ENCODE assay signal across 8 cellular contexts in the genomic region with DNA sequence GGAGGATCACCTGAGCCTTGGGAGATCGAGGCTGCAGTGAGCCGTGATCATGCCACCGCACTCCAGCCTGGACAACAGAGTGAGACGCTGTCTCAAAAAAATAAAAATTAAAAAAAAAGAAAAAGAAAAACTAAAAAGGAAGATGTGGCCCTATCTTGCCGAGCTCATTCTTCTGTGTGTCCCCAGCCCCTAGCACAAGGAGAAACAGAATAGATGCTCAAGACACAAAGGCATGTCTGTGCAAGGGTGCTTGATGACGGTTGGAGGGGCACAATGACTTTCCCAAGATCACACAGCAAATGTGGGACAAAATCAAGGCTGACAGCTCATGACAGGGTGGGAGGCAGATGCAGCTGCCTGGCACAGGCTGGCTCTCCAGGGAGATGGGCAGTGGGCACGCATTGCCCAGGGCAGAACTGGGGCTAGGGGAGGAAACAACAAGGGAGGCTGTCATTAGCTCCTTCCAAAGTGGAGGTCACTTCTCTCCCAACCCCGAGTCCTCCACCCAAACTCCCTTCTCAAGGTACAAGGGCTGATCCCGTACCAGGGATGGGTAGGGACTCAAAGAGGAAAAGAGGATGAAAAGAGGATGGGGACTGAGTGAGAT. TPM values are rescaled to one million over a fixed set of nuclear protein-coding genes. Genes with fewer than 3 reads are reported as not detected.
DNase-seq lines count a peak whose midpoint lies in the region; ATAC-seq and TF ChIP-seq lines count a peak whose summit lies in the region.

No MANE protein-coding gene starts in this region.

- no peak overlapping the region for H3T11ph ChIP-seq in H9 (ENCODE audit: low read length)

- H2BK120ac ChIP-seq in H9 (ENCODE audit: low read depth, low read length, poor library complexity, severe bottlenecking) = no peak overlapping the region

- no peak for ATAC-seq in activated CD8-positive, alpha-beta T cell treated with anti-CD3 and anti-CD28 coated beads for 36 hours
- ATAC-seq in right cardiac atrium (no peak), GM18868 (IDR thresholded peaks at IDR 0.05; ENCODE audit: unreplicated experiment) (no peak), mucosa of descending colon (no peak)

- no peak overlapping the region for H3K4ac ChIP-seq in H9 (ENCODE audit: low read depth, low read length)

- peaks cover 28% of the 10 kb centered on the region for H3K27me3 Mint-ChIP-seq in H9 (ENCODE audit: low read depth)
- no peaks in the 10 kb centered on the region for H3K27me3 Mint-ChIP-seq in activated CD8-positive, alpha-beta T cell treated with anti-CD3 and anti-CD28 coated beads for 36 hours

- DNase-seq in H9 = no peak
- no peak for DNase-seq in activated CD8-positive, alpha-beta T cell treated with anti-CD3 and anti-CD28 coated beads for 36 hours
- peak in 1 of 3 donors; percentile 63 for DNase-seq in right cardiac atrium
- no peak for DNase-seq in smooth muscle cell (lab: John Stamatoyannopoulos, UW; ENCODE audit: unreplicated experiment)
- DNase-seq in mucosa of descending colon = no peak
- DNase-seq in KG1 (lab: John Stamatoyannopoulos, UW) = no peak
- DNase-seq in activated CD8-positive, alpha-beta memory T cell treated with anti-CD3 and anti-CD28 coated beads, Interleukin-2, amount 50 U/mL, for 4 hours = no peak

- no peak overlapping the region for H3K14ac ChIP-seq in H9 (ENCODE audit: insufficient read depth, low read length)

- no peak overlapping the region for H4K5ac ChIP-seq in H9 (ENCODE audit: insufficient read length, low read depth, low read length)

- H3K9me3 ChIP-seq in H9 (ENCODE audit: control insufficient read depth, low read depth, low read length) (no peaks in the 10 kb centered on the region), right cardiac atrium (ENCODE audit: control insufficient read depth, low read length) (no peaks in the 10 kb centered on the region), smooth muscle cell (replicated peaks; ENCODE audit: low read depth) (no peaks in the 10 kb centered on the region), mucosa of descending colon (peaks cover 8% of the 10 kb centered on the region)

- CTCF ChIA-PET in activated CD8-positive, alpha-beta T cell treated with anti-CD3 and anti-CD28 coated beads for 36 hours (lab: Charles Lee) = interaction anchor here (1.0 to 3.6 kb wide), 7 partner anchors 13 to 299 kb away, joined by 3 to 24 read pairs (median 3); no protein-coding TSS in a partner anchor

- no peaks in the 10 kb centered on the region for H4K20me1 ChIP-seq in H9 (ENCODE audit: control insufficient read depth, insufficient read depth, insufficient read length)
- peaks cover 4% of the 10 kb centered on the region for H4K20me1 ChIP-seq in smooth muscle cell (ENCODE audit: low read depth)

- peaks cover 18% of the 10 kb centered on the region for H3K23me2 ChIP-seq in H9 (ENCODE audit: insufficient read length, low read depth, low read length, poor library complexity, severe bottlenecking)

- H2BK12ac ChIP-seq in H9 (ENCODE audit: insufficient read length, low read depth, low read length) = no peak overlapping the region

- peak overlapping the region; percentile 98 for H3K4me2 ChIP-seq in H9 (ENCODE audit: insufficient read depth, insufficient read length, low read length)
- peak overlapping the region; percentile 98 for H3K4me2 ChIP-seq in smooth muscle cell

- H3K4me1 Mint-ChIP-seq in H9 = peaks cover 15 to 23% of the 10 kb centered on the region in 2 experiments
- peaks cover 16% of the 10 kb centered on the region for H3K4me1 Mint-ChIP-seq in activated CD8-positive, alpha-beta T cell treated with anti-CD3 and anti-CD28 coated beads for 36 hours (ENCODE audit: low read depth)

- H3K4me3 ChIP-seq in right cardiac atrium (ENCODE audit: low read length) = peak overlapping the region; percentile 62
- H3K4me3 ChIP-seq in smooth muscle cell = peak overlapping the region; percentile 82
- no peak overlapping the region for H3K4me3 ChIP-seq in mucosa of descending colon

- peak overlapping the region; percentile 86 to 89 for H3K4me3 Mint-ChIP-seq in H9
- peak overlapping the region; percentile 79 for H3K4me3 Mint-ChIP-seq in activated CD8-positive, alpha-beta T cell treated with anti-CD3 and anti-CD28 coated beads for 36 hours

- peak overlapping the region in 2 of 3 experiments; percentile 91 to 96; a peak in 4 of 7 replicates for H3K27ac Mint-ChIP-seq in H9
- peak overlapping the region; percentile 3 for H3K27ac Mint-ChIP-seq in activated CD8-positive, alpha-beta T cell treated with anti-CD3 and anti-CD28 coated beads for 36 hours

- H3K27me3 ChIP-seq in H9 (ENCODE audit: insufficient read depth, low read length) (no peaks in the 10 kb centered on the region), right cardiac atrium (ENCODE audit: control insufficient read depth, insufficient read depth) (no peaks in the 10 kb centered on the region), smooth muscle cell (ENCODE audit: low read depth) (no peaks in the 10 kb centered on the region)

- H3K23ac ChIP-seq in H9 (ENCODE audit: insufficient read length, low read depth, low read length) = no peak overlapping the region

- H2BK5ac ChIP-seq in H9 (ENCODE audit: insufficient read length, low read length) = no peak overlapping the region

- no peak overlapping the region for H2AFZ ChIP-seq in H9 (ENCODE audit: low read length)
- H2AFZ ChIP-seq in smooth muscle cell (ENCODE audit: low read depth) = peak overlapping the region; percentile 77

- TF ChIP-seq CTCF in H9 (conservative IDR thresholded peaks at IDR 0.05) (no peak), smooth muscle cell (IDR thresholded peaks at IDR 0.05; ENCODE audit: borderline replicate concordance, insufficient read depth, poor library complexity, severe bottlenecking) (no peak), mucosa of descending colon (IDR thresholded peaks at IDR 0.05) (no peak)
- TF ChIP-seq CTCF in activated CD8-positive, alpha-beta T cell treated with anti-CD3 and anti-CD28 coated beads for 36 hours (IDR thresholded peaks at IDR 0.05) = no peak

- no peak overlapping the region for H3K18ac ChIP-seq in H9 (ENCODE audit: insufficient read length, low read depth, low read length)

- no peak overlapping the region for H2BK15ac ChIP-seq in H9 (ENCODE audit: low read depth, low read length)

- peaks cover 0 to 4% (median 3%) of the 10 kb centered on the region in 3 experiments; a peak in 6 of 7 replicates for H3K36me3 Mint-ChIP-seq in H9 (ENCODE audit: insufficient read depth in 1 of 3, low read depth in 3 of 3)
- peaks cover 11% of the 10 kb centered on the region for H3K36me3 Mint-ChIP-seq in activated CD8-positive, alpha-beta T cell treated with anti-CD3 and anti-CD28 coated beads for 36 hours (ENCODE audit: low read depth)

- no peaks in the 10 kb centered on the region for H3K36me3 ChIP-seq in smooth muscle cell (ENCODE audit: low read depth)
- no peaks in the 10 kb centered on the region for H3K36me3 ChIP-seq in mucosa of descending colon (ENCODE audit: low read depth)

- POLR2A ChIA-PET in activated CD8-positive, alpha-beta T cell treated with anti-CD3 and anti-CD28 coated beads for 36 hours (lab: Charles Lee) = interaction anchor here (0.7 to 1.6 kb wide), 2 partner anchors 22 to 118 kb away, joined by 4 read pairs; no protein-coding TSS in a partner anchor

- H3K56ac ChIP-seq in H9 (ENCODE audit: insufficient read length, low read depth, low read length) = no peak overlapping the region

- H3K4me1 ChIP-seq in H9 (ENCODE audit: insufficient read depth, low read length) (no peaks in the 10 kb centered on the region; the same call in 1 of the 2 replicates), right cardiac atrium (ENCODE audit: control insufficient read depth, insufficient read depth, low read length) (peaks cover 5% of the 10 kb centered on the region), smooth muscle cell (ENCODE audit: low read depth) (peaks cover 10% of the 10 kb centered on the region), mucosa of descending colon (ENCODE audit: low read depth) (peaks cover 5% of the 10 kb centered on the region)

- WGBS in H9 (ENCODE audit: extremely low coverage, insufficient read length, low lambda C conversion rate) = no CpG with 5 or more reads among the region's 9 CpGs
- 67% methylated on average over 9 of the region's 9 CpGs for WGBS in right cardiac atrium
- 67% methylated on average over 9 of the region's 9 CpGs for WGBS in smooth muscle cell (ENCODE audit: low lambda C conversion rate)

- H3K27ac ChIP-seq in H9 (ENCODE audit: insufficient read length, low read depth, low read length) = no peak overlapping the region
- no peak overlapping the region for H3K27ac ChIP-seq in right cardiac atrium (ENCODE audit: low read length)
- H3K27ac ChIP-seq in smooth muscle cell (ENCODE audit: low read depth) = peak overlapping the region; percentile 97

- H2AK5ac ChIP-seq in H9 (ENCODE audit: insufficient read length, low read length) = no peak overlapping the region

- no peak overlapping the region for H4K91ac ChIP-seq in H9 (ENCODE audit: insufficient read length, low read depth, low read length)

- no peak overlapping the region for H2BK20ac ChIP-seq in H9 (ENCODE audit: low read depth, low read length, poor library complexity, severe bottlenecking)

- peaks cover 8% of the 10 kb centered on the region for H3F3A ChIP-seq in smooth muscle cell (ENCODE audit: low read depth)

- no peak overlapping the region for H4K8ac ChIP-seq in H9 (replicated peaks; ENCODE audit: insufficient read length, low read depth, low read length)

- H3K9me3 Mint-ChIP-seq in H9 = no peaks in the 10 kb centered on the region; a peak in 1 of 5 replicates
- H3K9me3 Mint-ChIP-seq in activated CD8-positive, alpha-beta T cell treated with anti-CD3 and anti-CD28 coated beads for 36 hours = peaks cover 8% of the 10 kb centered on the region

- no peaks in the 10 kb centered on the region for H3K79me2 ChIP-seq in H9 (ENCODE audit: insufficient read depth, low read length)
- H3K79me2 ChIP-seq in smooth muscle cell (ENCODE audit: low read depth) = peaks cover 17% of the 10 kb centered on the region

- no peaks in the 10 kb centered on the region for H3K79me1 ChIP-seq in H9 (ENCODE audit: insufficient read depth, low read depth, low read length, poor library complexity, severe bottlenecking)

- intact Hi-C loops in activated CD8-positive, alpha-beta T cell treated with anti-CD3 and anti-CD28 coated beads for 36 hours (cut with micrococcal nuclease) = no loop called here
- intact Hi-C loops in right cardiac atrium (cut with DNase I) (no loop called here), mucosa of descending colon (cut with DNase I, micrococcal nuclease) (no loop called here)

- H3K9ac ChIP-seq in H9 (ENCODE audit: extremely low read depth, insufficient read length, low read length) (no peak overlapping the region), smooth muscle cell (ENCODE audit: low read depth) (peak overlapping the region; percentile 89)

RNA-seq across cellular contexts. Expression of a gene that starts 0.8 kb away (rescaled TPM):
- total RNA-seq in H9 (2021) (18.9 and 22.7 TPM in 2 replicates), right cardiac atrium (10 to 100 TPM; 24.5 to 30.9 (median 24.8) TPM), smooth muscle cell (31.5 and 50.1 TPM in 2 replicates), mucosa of descending colon (10 to 100 TPM in 2 of 3 donors, 1 to 10 TPM in 1; 8.7 to 21.1 (median 13.1) TPM)
- 1 to 10 TPM; 8.0 to 8.7 TPM for total RNA-seq in activated CD8-positive, alpha-beta T cell treated with anti-CD3 and anti-CD28 coated beads for 36 hours
- polyA plus RNA-seq in right cardiac atrium (26.6 TPM), smooth muscle cell (99.1 and 107 TPM in 2 replicates)

RNA-seq across cellular contexts. Expression of a gene that starts 20.8 kb away (rescaled TPM):
- total RNA-seq in H9 (2021) = 54.4 and 55.1 TPM in 2 replicates
- total RNA-seq in activated CD8-positive, alpha-beta T cell treated with anti-CD3 and anti-CD28 coated beads for 36 hours = 10 to 100 TPM; 12.8 to 13.0 TPM
- total RNA-seq in right cardiac atrium = 10 to 100 TPM in 3 of 4 donors, 1 to 10 TPM in 1; 7.4 to 13.7 (median 11.8) TPM
- 5.1 TPM for polyA plus RNA-seq in right cardiac atrium
- total RNA-seq in smooth muscle cell = 3.3 and 7.1 TPM in 2 replicates
- polyA plus RNA-seq in smooth muscle cell = 16.6 and 17.7 TPM in 2 replicates
- 10 to 100 TPM in 1 of 3 donors, 1 to 10 TPM in 2; 3.9 to 24.0 (median 4.5) TPM for total RNA-seq in mucosa of descending colon

RNA-seq across cellular contexts. Expression of a gene that starts 34.4 kb away (rescaled TPM):
- total RNA-seq in H9 (2021) (20.0 and 20.8 TPM in 2 replicates), right cardiac atrium (1 to 10 TPM in 1 of 4 donors, under 1 TPM in 3; 0.49 to 2.1 (median 0.66) TPM), smooth muscle cell (18.6 and 21.2 TPM in 2 replicates), mucosa of descending colon (1 to 10 TPM; 1.4 to 7.4 (median 3.4) TPM)
- total RNA-seq in activated CD8-positive, alpha-beta T cell treated with anti-CD3 and anti-CD28 coated beads for 36 hours = 10 to 100 TPM; 59.5 to 62.5 TPM
- polyA plus RNA-seq in right cardiac atrium (1.0 TPM), smooth muscle cell (25.7 TPM in 2 replicates)

RNA-seq across cellular contexts. Expression of a gene that starts 48.8 kb away (rescaled TPM):
- total RNA-seq in H9 (2021) (41.3 and 43.3 TPM in 2 replicates), right cardiac atrium (10 to 100 TPM; 13.0 to 14.3 (median 13.9) TPM), smooth muscle cell (25.9 and 27.7 TPM in 2 replicates), mucosa of descending colon (10 to 100 TPM; 12.0 to 18.7 (median 12.6) TPM)
- 10 to 100 TPM; 17.8 to 18.0 TPM for total RNA-seq in activated CD8-positive, alpha-beta T cell treated with anti-CD3 and anti-CD28 coated beads for 36 hours
- polyA plus RNA-seq in right cardiac atrium (10.5 TPM), smooth muscle cell (26.2 and 32.4 TPM in 2 replicates)

RNA-seq across cellular contexts. Expression of a gene that starts 55.6 kb away (rescaled TPM):
- 13.8 and 14.5 TPM in 2 replicates for total RNA-seq in H9 (2021)
- 1 to 10 TPM; 7.1 to 7.4 TPM for total RNA-seq in activated CD8-positive, alpha-beta T cell treated with anti-CD3 and anti-CD28 coated beads for 36 hours
- total RNA-seq in right cardiac atrium = 1 to 10 TPM; 4.8 to 9.1 (median 6.9) TPM
- polyA plus RNA-seq in right cardiac atrium = 4.2 TPM
- 2.8 and 9.2 TPM in 2 replicates for total RNA-seq in smooth muscle cell
- polyA plus RNA-seq in smooth muscle cell = 11.2 and 11.7 TPM in 2 replicates
- 10 to 100 TPM in 2 of 3 donors, 1 to 10 TPM in 1; 6.8 to 12.1 (median 11.3) TPM for total RNA-seq in mucosa of descending colon
